ENCODE assay signal across 26 cellular contexts in genomic region chr5:170464280-170465127, GRCh38. TPM values are rescaled to one million over a fixed set of nuclear protein-coding genes. Genes with fewer than 3 reads are reported as not detected.
DNase-seq lines count a peak whose midpoint lies in the region; ATAC-seq, FAIRE-seq and TF ChIP-seq lines count a peak whose summit lies in the region.
"Had no signal": no experiment of that assay in that cellular context is flagged by ENCODE, and none has a peak within 500 bp of the region (broad histone marks: within the 10 kb centered on the region; RNA-seq: fewer than 3 reads in every experiment).

No MANE protein-coding gene starts in this region.

- DNase-seq in HepG2 (ENCODE audit: low spot score) (peak; percentile 5), right lobe of liver (no peak), esophagus muscularis mucosa (ENCODE audit: extremely low spot score) (peak; percentile 72), posterior vena cava (ENCODE audit: low spot score) (no peak)
- DNase-seq in stimulated activated CD4-positive, alpha-beta T cell treated with anti-CD3 and anti-CD28 coated beads, Interleukin-2, amount 100 ng/mL, for 48 hours, result no peak
- DNase-seq: CD4-positive, alpha-beta T cell; HCEC 1CT; NCI-H1105 treated with DMSO at 0.1 percent for 48 hours; NCI-H146; NCI-H1930; NCI-H446; NCI-H524 treated with DMSO at 0.1 percent for 48 hours; NCI-H774; NK-92 treated with Interleukin-12 subunit alpha and Interleukin-12 subunit beta, amount 100 ng/mL, for 24 hours; PC-9; RPMI8226; SHP77 had no signal

- 0% methylated on average over 8 of the region's 10 CpGs for WGBS in HepG2 (ENCODE audit: low lambda C conversion rate)
- WGBS in right lobe of liver (ENCODE audit: insufficient coverage, low coverage, low lambda C conversion rate, missing lambda C conversion rate), result 34% methylated on average over 7 of the region's 10 CpGs
- WGBS in esophagus muscularis mucosa, result 77% methylated on average over 8 of the region's 10 CpGs

- H3K4me2 ChIP-seq in HepG2 (ENCODE audit: low read depth, low read length) (no peak overlapping the region), OCI-LY3 (ENCODE audit: low read length) (peak overlapping the region; percentile 59)
- H3K4me2 ChIP-seq: GM23338, PC-9 had no signal

- CTCF ChIA-PET in HepG2 (lab: Yijun Ruan, JAX; ENCODE audit: low intra/inter-chr PET ratio, low total read pairs), result no interaction called here

- H3K27me3 ChIP-seq in HepG2 (ENCODE audit: control insufficient read depth in 1 of 2, insufficient read depth in 2 of 2, low read length in 2 of 2), result peaks cover 0 to 3% of the 10 kb centered on the region in 2 experiments; a peak in 1 of 5 replicates
- no peaks in the 10 kb centered on the region for H3K27me3 ChIP-seq in right lobe of liver
- peaks cover 21% of the 10 kb centered on the region for H3K27me3 ChIP-seq in OCI-LY3 (ENCODE audit: low read depth, low read length)
- no peaks in the 10 kb centered on the region for H3K27me3 ChIP-seq in esophagus muscularis mucosa

- in situ Hi-C loops in HepG2 (cut with HindIII; ENCODE audit: extremely low pct_ligation_motif_present, low pct_unique_long_range_greater_than_20kb), result no loop called here

- FAIRE-seq in HepG2 (lab: Jason Lieb, UNC), result no peak
- FAIRE-seq: D721Med had no signal

- no peak for TF ChIP-seq RAD21 in HepG2 (CRISPR knock-in tag; IDR thresholded peaks at IDR 0.05)

- H3K4me1 ChIP-seq in HepG2 (ENCODE audit: insufficient read depth, low read length) (peaks cover 9% of the 10 kb centered on the region), right lobe of liver (no peaks in the 10 kb centered on the region), OCI-LY3 (ENCODE audit: low read length) (peaks cover 48% of the 10 kb centered on the region), esophagus muscularis mucosa (no peaks in the 10 kb centered on the region)

- H2AFZ ChIP-seq in HepG2 (ENCODE audit: low read length) (no peak overlapping the region), OCI-LY3 (ENCODE audit: low read depth, low read length) (peak overlapping the region; percentile 17; the same call in 1 of the 2 replicates)
- H2AFZ ChIP-seq: GM23338, PC-9 had no signal

- H3K79me2 ChIP-seq in HepG2 (ENCODE audit: insufficient read depth, low read length) (no peaks in the 10 kb centered on the region), OCI-LY3 (ENCODE audit: low read length) (no peaks in the 10 kb centered on the region)

- TF ChIP-seq CTCF in HepG2 (CRISPR knock-in tag; IDR thresholded peaks at IDR 0.05) (no peak), right lobe of liver (IDR thresholded peaks at IDR 0.05) (no peak), OCI-LY3 (IDR thresholded peaks at IDR 0.05; ENCODE audit: low read depth, low read length) (no peak), esophagus muscularis mucosa (IDR thresholded peaks at IDR 0.05) (no peak)

- intact Hi-C loops in HepG2 (cut with micrococcal nuclease; ENCODE audit: unreplicated experiment), result no loop called here
- intact Hi-C loops in right lobe of liver (cut with DNase I), result no loop called here
- intact Hi-C loops in esophagus muscularis mucosa (cut with DNase I), result no loop called here
- intact Hi-C loops in posterior vena cava (cut with DNase I), result no loop called here

- TF ChIP-seq EP300 in HepG2 (IDR thresholded peaks at IDR 0.05; ENCODE audit: low read depth in 2 of 2, low read length in 2 of 2) (no peak), HepG2 (CRISPR knock-in tag; IDR thresholded peaks at IDR 0.05; ENCODE audit: borderline replicate concordance) (no peak), esophagus muscularis mucosa (IDR thresholded peaks at IDR 0.05) (no peak)

- H3K9me3 ChIP-seq in HepG2 (ENCODE audit: low read length) (no peaks in the 10 kb centered on the region), right lobe of liver (no peaks in the 10 kb centered on the region), OCI-LY3 (ENCODE audit: insufficient read depth, low read length) (no peaks in the 10 kb centered on the region), esophagus muscularis mucosa (peaks cover 0 to 8% (median 4%) of the 10 kb centered on the region in 4 donors)

- H3K4me3 ChIP-seq in HepG2 (replicated peaks in 1 of 3; ENCODE audit: insufficient read depth in 1 of 3, low read depth in 2 of 3, low read length in 3 of 3), result no peak overlapping the region
- no peak overlapping the region for H3K4me3 ChIP-seq in right lobe of liver
- H3K4me3 ChIP-seq in OCI-LY3 (ENCODE audit: low read length), result peak overlapping the region; percentile 27; the same call in 1 of the 2 replicates
- H3K4me3 ChIP-seq in esophagus muscularis mucosa, result no peak overlapping the region
- H3K4me3 ChIP-seq: GM23338, PC-9 had no signal

- H3K36me3 ChIP-seq in HepG2 (replicated peaks in 1 of 2; ENCODE audit: control insufficient read depth in 1 of 2, insufficient read depth in 2 of 2, low read length in 2 of 2), result no peaks in the 10 kb centered on the region
- H3K36me3 ChIP-seq in right lobe of liver, result no peaks in the 10 kb centered on the region
- no peaks in the 10 kb centered on the region for H3K36me3 ChIP-seq in OCI-LY3 (replicated peaks; ENCODE audit: low read depth, low read length)
- no peaks in the 10 kb centered on the region for H3K36me3 ChIP-seq in esophagus muscularis mucosa

- no peak for TF ChIP-seq POLR2A in HepG2 (IDR thresholded peaks at IDR 0.05; ENCODE audit: insufficient read depth in 1 of 2, low read depth in 2 of 2, low read length in 2 of 2)
- no peak for TF ChIP-seq POLR2A in right lobe of liver (IDR thresholded peaks at IDR 0.05)
- no peak for TF ChIP-seq POLR2A in esophagus muscularis mucosa (IDR thresholded peaks at IDR 0.05; ENCODE audit: low read depth)

- no peaks in the 10 kb centered on the region for H4K20me1 ChIP-seq in HepG2 (ENCODE audit: insufficient read depth, low read length)
- no peaks in the 10 kb centered on the region for H4K20me1 ChIP-seq in OCI-LY3 (ENCODE audit: insufficient read depth, low read length)

- H3K9ac ChIP-seq in HepG2 (ENCODE audit: insufficient read depth, low read depth, low read length) (no peak overlapping the region), OCI-LY3 (ENCODE audit: low read length) (no peak overlapping the region)

- ATAC-seq in HepG2 (no peak), right lobe of liver (no peak), HG03439 (IDR thresholded peaks at IDR 0.05; ENCODE audit: unreplicated experiment) (no peak)
- ATAC-seq: GM23338 had no signal

- H3K27ac ChIP-seq in HepG2 (ENCODE audit: extremely low read length, insufficient read depth, low read length) (no peak overlapping the region), right lobe of liver (no peak overlapping the region), OCI-LY3 (ENCODE audit: low read length) (no peak overlapping the region), esophagus muscularis mucosa (replicated peaks in 1 of 4) (no peak overlapping the region)
- H3K27ac ChIP-seq: PC-9 had no signal

- no TSS peak for BruUV-seq in HepG2 (replicated peaks; lab: Mats Ljungman, UMichigan)

- POLR2A ChIA-PET in HepG2 (lab: Yijun Ruan, JAX), result no interaction called here

TF ChIP-seq in HepG2, 621 proteins besides CTCF, POLR2A, EP300 and RAD21 (continues in another document):
- TF ChIP-seq SOX6 (IDR thresholded peaks at IDR 0.05), result no peak
- TF ChIP-seq SOX6 (CRISPR knock-in tag; IDR thresholded peaks at IDR 0.05), result peak; percentile 53
- no peak for TF ChIP-seq LBX2 (CRISPR knock-in tag; IDR thresholded peaks at IDR 0.05; ENCODE audit: borderline replicate concordance)

RNA-seq across cellular contexts. Expression of gene KCNIP1, which starts 39.3 kb away (rescaled TPM):
- total RNA-seq in HepG2 (2016; rRNA removed; fragmentation: Illumina TruSeq; extraction: Trizol) (not detected in 2 replicates), right lobe of liver (under 1 TPM in 1 of 6 experiments, not detected in 5; 0.56 TPM), esophagus muscularis mucosa (1 to 10 TPM in 1 of 4 donors, under 1 TPM in 1, not detected in 2; 0.97 to 1.7 TPM), posterior vena cava (under 1 TPM; 0.79 to 1.00 TPM)
- total RNA-seq in HepG2 (2016; cell fraction: cytosol; rRNA removed; fragmentation: Illumina TruSeq; extraction: Trizol; ENCODE audit: low read depth), result not detected in 2 replicates
- not detected in 2 replicates for total RNA-seq in HepG2 (2016; cell fraction: insoluble cytoplasmic fraction; rRNA removed; fragmentation: Illumina TruSeq; extraction: Trizol)
- not detected in 2 replicates for total RNA-seq in HepG2 (2016; cell fraction: membrane; rRNA removed; fragmentation: Illumina TruSeq; extraction: Trizol)
- not detected in 2 replicates for total RNA-seq in HepG2 (2016; cell fraction: nucleus; rRNA removed; fragmentation: Illumina TruSeq; extraction: Trizol)
- not detected in 2 replicates for polyA plus RNA-seq in HepG2 (2011; rRNA removed)
- not detected in 2 replicates for polyA plus RNA-seq in HepG2 (2011; cell fraction: cytosol; rRNA removed)
- not detected in 2 replicates for polyA plus RNA-seq in HepG2 (2011; cell fraction: nucleus; rRNA removed)
- polyA plus RNA-seq in HepG2 (2012), result not detected in 2 replicates
- polyA plus RNA-seq in HepG2 (2016; cell fraction: cytosol; fragmentation: Illumina TruSeq; extraction: Trizol; ENCODE audit: low read depth), result not detected in 2 replicates
- polyA plus RNA-seq in HepG2 (2016; cell fraction: insoluble cytoplasmic fraction; fragmentation: Illumina TruSeq; extraction: Trizol; ENCODE audit: low read depth), result not detected in 2 replicates
- not detected in 2 replicates for polyA plus RNA-seq in HepG2 (2016; cell fraction: membrane; fragmentation: Illumina TruSeq; extraction: Trizol; ENCODE audit: low read depth)
- polyA plus RNA-seq in HepG2 (2016; cell fraction: nucleus; fragmentation: Illumina TruSeq; extraction: Trizol; ENCODE audit: insufficient read depth, low read depth), result not detected in 2 replicates
- not detected in 2 replicates for polyA minus RNA-seq in HepG2 (2011; rRNA and poly(A)+ RNA removed; ENCODE audit: low replicate concordance)
- not detected in 2 replicates for polyA minus RNA-seq in HepG2 (2011; cell fraction: cytosol; rRNA and poly(A)+ RNA removed)
- not detected in 2 replicates for polyA minus RNA-seq in HepG2 (2011; cell fraction: nucleus; rRNA and poly(A)+ RNA removed)
- total RNA-seq: A172; CD4-positive, alpha-beta T cell; LHCN-M2; MCF 10A; PC-9; SK-MEL-5 had no signal
- polyA plus RNA-seq: BJ had no signal

Comparison
In these comparisons a context has a peak if more than half of its experiments do, and no peak if none do; other contexts are left out.
1. DNase-seq: peak in HepG2 (single experiment) and esophagus muscularis mucosa (single experiment); none in right lobe of liver (0 of 3), stimulated activated CD4-positive, alpha-beta T cell treated with anti-CD3 and anti-CD28 coated beads, Interleukin-2, amount 100 ng/mL, for 48 hours (0 of 2) and posterior vena cava (single experiment).